In genomic region chr12:41254546-41254945, GRCh38 we compare ENCODE assay signal across 22 cellular contexts.
A peak's percentile ranks its signal among the peaks of the same experiment; 100 is the strongest.
DNase-seq lines count a peak whose midpoint lies in the region; ATAC-seq and TF ChIP-seq lines count a peak whose summit lies in the region.
"Had no signal": no experiment of that assay in that cellular context is flagged by ENCODE, and none has a peak within 500 bp of the region (broad histone marks: within the 10 kb centered on the region; RNA-seq: fewer than 3 reads in every experiment).

No MANE protein-coding gene starts in this region.

- H3K4me3 ChIP-seq in fibroblast of mammary gland (ENCODE audit: control insufficient read depth, low read depth, low read length): no peak overlapping the region
- H3K4me3 ChIP-seq: BLaER1 had no signal

- no peak for ATAC-seq in HG03159 (IDR thresholded peaks at IDR 0.05; ENCODE audit: unreplicated experiment)
- no peak for ATAC-seq in GM21367 (IDR thresholded peaks at IDR 0.05; ENCODE audit: unreplicated experiment)
- ATAC-seq in GM19035 (IDR thresholded peaks at IDR 0.05; ENCODE audit: unreplicated experiment): no peak
- ATAC-seq: SK-N-SH treated with all-trans-retinoic acid at 6 μM for 48 hours had no signal

- no peak for TF ChIP-seq CTCF in fibroblast of mammary gland (conservative IDR thresholded peaks at IDR 0.05; ENCODE audit: control insufficient read depth, insufficient read depth, low read depth, low read length)

- DNase-seq in RKO (ENCODE audit: low spot score) (peak; percentile 24), amniotic epithelial cell (ENCODE audit: low read depth) (peak; percentile 43), fibroblast of mammary gland (ENCODE audit: low read depth) (peak; percentile 58), renal cortical epithelial cell (ENCODE audit: low read depth) (peak; percentile 63), inferior parietal cortex (ENCODE audit: extremely low spot score) (no peak)
- DNase-seq: ACHN; CD4-positive, alpha-beta T cell; COR-L47; DMS79 treated with DMSO at 0.1 percent for 48 hours; Kasumi-1; MM.1S; NCI-H1092; NCI-H1436 treated with DMSO at 0.1 percent for 48 hours; NCI-H1930; NCI-H510A; NCI-H748 treated with DMSO at 0.1 percent for 48 hours; NK-92 treated with Interleukin-12 subunit alpha and Interleukin-12 subunit beta, amount 100 ng/mL, for 24 hours had no signal
